ENCODE assay signal across 20 cellular contexts in the genomic region with DNA sequence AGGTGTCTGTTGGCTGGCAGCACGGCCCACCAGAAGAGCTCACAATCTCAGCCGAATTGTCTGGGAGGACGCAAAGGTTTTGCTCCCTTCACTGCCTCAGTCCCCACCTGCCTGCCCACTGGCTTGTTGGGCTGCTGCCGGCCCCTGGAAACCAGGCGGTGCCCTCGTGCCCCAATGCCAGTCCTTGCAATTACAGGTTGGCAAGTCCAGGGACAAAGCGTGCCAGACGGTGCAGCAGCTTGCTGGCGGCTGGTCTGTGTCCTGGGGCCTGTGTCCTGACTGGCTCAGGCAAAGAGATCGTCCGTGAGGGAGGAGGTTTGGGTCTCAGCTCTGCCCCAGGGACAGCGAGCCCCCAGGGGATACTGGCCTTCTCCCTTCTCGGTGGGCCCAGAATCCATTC. TPM values are rescaled to one million over a fixed set of nuclear protein-coding genes. Genes with fewer than 3 reads are reported as not detected.
A peak's percentile ranks its signal among the peaks of the same experiment; 100 is the strongest.
DNase-seq lines count a peak whose midpoint lies in the region; ATAC-seq and TF ChIP-seq lines count a peak whose summit lies in the region.
"Had no signal": no experiment of that assay in that cellular context is flagged by ENCODE, and none has a peak within 500 bp of the region (broad histone marks: within the 10 kb centered on the region; RNA-seq: fewer than 3 reads in every experiment).

No MANE protein-coding gene starts in this region.

- H3K4me3 ChIP-seq in right atrium auricular region: no peak overlapping the region
- no peak overlapping the region for H3K4me3 ChIP-seq in heart right ventricle
- no peak overlapping the region for H3K4me3 ChIP-seq in coronary artery
- H3K4me3 ChIP-seq in spleen: no peak overlapping the region

- WGBS in heart right ventricle, 2 donors: 60 to 71% methylated on average over 13 of the region's 13 CpGs
- WGBS in spleen, 5 donors: 86 to 96% (median 94%) methylated on average over 10 to 13 of the region's 13 CpGs

- no peak for TF ChIP-seq CTCF in right atrium auricular region (IDR thresholded peaks at IDR 0.05)
- TF ChIP-seq CTCF in heart right ventricle (IDR thresholded peaks at IDR 0.05): no peak
- TF ChIP-seq CTCF in coronary artery (IDR thresholded peaks at IDR 0.05): no peak
- TF ChIP-seq CTCF in spleen (IDR thresholded peaks at IDR 0.05 in 8 of 11, conservative IDR thresholded peaks at IDR 0.05 in 3 of 11): no peak

- H3K4me1 ChIP-seq in right atrium auricular region: peaks cover 0 to 13% of the 10 kb centered on the region in 2 donors
- peaks cover 0 to 36% (median 17%) of the 10 kb centered on the region in 9 donors for H3K4me1 ChIP-seq in heart right ventricle
- H3K4me1 ChIP-seq in spleen: peaks cover 0 to 13% (median 3%) of the 10 kb centered on the region in 6 donors

- ATAC-seq in Right ventricle myocardium inferior (peak; percentile 88), heart right ventricle (peak; percentile 76 to 94 (median 84)), left lobe of liver (peak; percentile 97), GM19328 (IDR thresholded peaks at IDR 0.05; ENCODE audit: unreplicated experiment) (no peak)
- ATAC-seq: CD8-positive, alpha-beta T cell had no signal

- H3K27me3 ChIP-seq in right atrium auricular region (no peaks in the 10 kb centered on the region), heart right ventricle (no peaks in the 10 kb centered on the region), spleen (replicated peaks in 1 of 7) (no peaks in the 10 kb centered on the region)

- no peak for TF ChIP-seq POLR2A in spleen (IDR thresholded peaks at IDR 0.05)

- DNase-seq in Right ventricle myocardium inferior (ENCODE audit: missing footprints): no peak
- no peak for DNase-seq in right atrium auricular region (ENCODE audit: low spot score)
- peak; percentile 72 to 83 for DNase-seq in heart right ventricle
- peak; percentile 89 for DNase-seq in left lobe of liver (ENCODE audit: low spot score)
- no peak for DNase-seq in T1000 (lab: John Stamatoyannopoulos, UW)
- no peak for DNase-seq in coronary artery (ENCODE audit: low spot score)
- no peak for DNase-seq in spleen
- DNase-seq: 8988T; AML-193; CD8-positive, alpha-beta T cell; Kasumi-1; NCI-H1694; NCI-H2081 treated with DMSO at 0.1 percent for 48 hours; NCI-H446; NCI-H526 treated with DMSO at 0.1 percent for 48 hours; NK-92 treated with Interleukin-12 subunit alpha and Interleukin-12 subunit beta, amount 100 ng/mL, for 24 hours had no signal

- H3K36me3 ChIP-seq in right atrium auricular region: no peaks in the 10 kb centered on the region
- H3K36me3 ChIP-seq in heart right ventricle: no peaks in the 10 kb centered on the region
- no peaks in the 10 kb centered on the region for H3K36me3 ChIP-seq in spleen

- H3K9me3 ChIP-seq in right atrium auricular region (no peaks in the 10 kb centered on the region), heart right ventricle (no peaks in the 10 kb centered on the region), spleen (no peaks in the 10 kb centered on the region)

- intact Hi-C loops in Right ventricle myocardium inferior (cut with DNase I): loop anchor here (10.0 kb wide), 1 partner anchor 61 kb away; no protein-coding TSS in a partner anchor
- intact Hi-C loops in heart right ventricle (cut with DNase I): loop anchor here in 1 of 10 donors (5.0 kb wide), 1 partner anchor 52 kb away; no protein-coding TSS in a partner anchor
- intact Hi-C loops in spleen (cut with DNase I; ENCODE audit: low total_unique reads): no loop called here

- H3K27ac ChIP-seq in right atrium auricular region (no peak overlapping the region), heart right ventricle (peak overlapping the region in 6 of 10 donors; percentile 33 to 68 (median 58)), coronary artery (no peak overlapping the region), spleen (no peak overlapping the region)
- H3K27ac ChIP-seq: RWPE1 had no signal

RNA-seq across cellular contexts. Expression of gene SPNS2, which starts 24.6 kb away (rescaled TPM):
- total RNA-seq in Right ventricle myocardium inferior (12.4 TPM), right atrium auricular region (10 to 100 TPM in 1 of 2 donors, 1 to 10 TPM in 1; 7.2 to 16.8 TPM), heart right ventricle (10 to 100 TPM in 4 of 10 donors, 1 to 10 TPM in 6; 4.5 to 19.9 (median 8.9) TPM), left lobe of liver (11.4 TPM), spleen (10 to 100 TPM; 19.6 to 53.5 (median 36.6) TPM)
- polyA plus RNA-seq in heart right ventricle (10 to 100 TPM; 22.0 to 27.7 TPM), spleen (10 to 100 TPM in 2 of 3 donors, 1 to 10 TPM in 1; 8.1 to 20.4 (median 13.2) TPM)
- total RNA-seq: MCF 10A had no signal
- polyA plus RNA-seq: AG04450 had no signal

RNA-seq across cellular contexts. Expression of gene SPNS3, which starts 40.4 kb away (rescaled TPM):
- 0.35 TPM for total RNA-seq in Right ventricle myocardium inferior
- not detected for total RNA-seq in right atrium auricular region
- 1 to 10 TPM in 5 of 10 donors, under 1 TPM in 4, not detected in 1; 0.22 to 4.2 (median 1.3) TPM for total RNA-seq in heart right ventricle
- under 1 TPM; 0.13 to 0.59 TPM for polyA plus RNA-seq in heart right ventricle
- total RNA-seq in left lobe of liver: not detected
- total RNA-seq in spleen: 1 to 10 TPM; 1.1 to 4.7 (median 3.6) TPM
- 1 to 10 TPM; 2.8 to 7.2 (median 4.3) TPM for polyA plus RNA-seq in spleen
- total RNA-seq: MCF 10A had no signal
- polyA plus RNA-seq: AG04450 had no signal

Comparison
In these comparisons a context has a peak if more than half of its experiments do, and no peak if none do; other contexts are left out.
1. DNase-seq: peak in heart right ventricle (2 of 2) and left lobe of liver (single experiment); none in Right ventricle myocardium inferior (single experiment), right atrium auricular region (single experiment), T1000 (single experiment), coronary artery (single experiment) and spleen (single experiment).
2. H3K27ac ChIP-seq: peak in heart right ventricle (6 of 10); none in right atrium auricular region (0 of 2), coronary artery (0 of 2) and spleen (0 of 8).